4 cellular contexts compared by ENCODE assay signal in the genomic region with DNA sequence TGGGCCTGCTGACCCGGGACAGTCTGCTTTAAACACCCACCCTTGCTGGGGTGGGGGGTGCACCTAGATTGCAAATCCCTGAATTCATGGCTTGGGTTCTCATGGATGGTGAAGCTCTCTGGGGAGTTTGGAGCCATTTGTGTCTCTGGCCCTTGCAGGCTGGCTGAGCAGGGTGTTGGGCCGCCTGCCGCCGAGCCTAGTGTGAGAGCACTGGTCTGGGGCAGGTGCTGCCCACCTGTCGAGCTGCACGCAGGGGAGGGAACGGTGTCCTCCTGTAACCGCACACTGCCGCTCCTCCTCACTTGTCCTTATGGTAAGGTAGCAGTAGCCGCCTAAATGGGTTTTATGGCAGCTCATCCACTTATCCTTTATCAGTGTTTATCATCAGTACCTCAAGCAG.
TF ChIP-seq lines count a peak whose summit lies in the region.

No MANE protein-coding gene starts in this region.

TF ChIP-seq in SK-N-SH treated with all-trans-retinoic acid at 6 μM for 48 hours, 23 proteins besides CTCF, POLR2A, EP300 and RAD21:
- TF ChIP-seq ZNF70 (CRISPR knock-in tag; IDR thresholded peaks at IDR 0.05) = 0 out of 2 replicates have a peak, but pooled peaks have one; percentile 27
- no peak for TF ChIP-seq RARB (CRISPR knock-in tag; IDR thresholded peaks at IDR 0.05)
- TF ChIP-seq, protein P1, sequence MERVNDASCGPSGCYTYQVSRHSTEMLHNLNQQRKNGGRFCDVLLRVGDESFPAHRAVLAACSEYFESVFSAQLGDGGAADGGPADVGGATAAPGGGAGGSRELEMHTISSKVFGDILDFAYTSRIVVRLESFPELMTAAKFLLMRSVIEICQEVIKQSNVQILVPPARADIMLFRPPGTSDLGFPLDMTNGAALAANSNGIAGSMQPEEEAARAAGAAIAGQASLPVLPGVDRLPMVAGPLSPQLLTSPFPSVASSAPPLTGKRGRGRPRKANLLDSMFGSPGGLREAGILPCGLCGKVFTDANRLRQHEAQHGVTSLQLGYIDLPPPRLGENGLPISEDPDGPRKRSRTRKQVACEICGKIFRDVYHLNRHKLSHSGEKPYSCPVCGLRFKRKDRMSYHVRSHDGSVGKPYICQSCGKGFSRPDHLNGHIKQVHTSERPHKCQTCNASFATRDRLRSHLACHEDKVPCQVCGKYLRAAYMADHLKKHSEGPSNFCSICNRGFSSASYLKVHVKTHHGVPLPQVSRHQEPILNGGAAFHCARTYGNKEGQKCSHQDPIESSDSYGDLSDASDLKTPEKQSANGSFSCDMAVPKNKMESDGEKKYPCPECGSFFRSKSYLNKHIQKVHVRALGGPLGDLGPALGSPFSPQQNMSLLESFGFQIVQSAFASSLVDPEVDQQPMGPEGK (CRISPR knock-in tag; IDR thresholded peaks at IDR 0.05; ENCODE audit: borderline replicate concordance) = no peak
- TF ChIP-seq PPARA (CRISPR knock-in tag; IDR thresholded peaks at IDR 0.05; ENCODE audit: borderline replicate concordance) = no peak
- no peak for TF ChIP-seq ZFP3 (CRISPR knock-in tag; IDR thresholded peaks at IDR 0.05)

TF ChIP-seq in SK-N-SH, 30 proteins besides CTCF, POLR2A, EP300 and RAD21:
- TF ChIP-seq FOXM1 (IDR thresholded peaks at IDR 0.05; ENCODE audit: low read depth) (no peak), CHD2 (IDR thresholded peaks at IDR 0.05; ENCODE audit: low read length, partially characterized antibody) (no peak), NRF1 (IDR thresholded peaks at IDR 0.05; ENCODE audit: low read depth, low read length) (no peak), GABPA (IDR thresholded peaks at IDR 0.05; ENCODE audit: low read depth) (no peak), SIN3A (IDR thresholded peaks at IDR 0.05; ENCODE audit: borderline replicate concordance, low read depth, low read length) (no peak), POLR2AphosphoS5 (IDR thresholded peaks at IDR 0.05; ENCODE audit: low read depth, low read length) (no peak), SMC3 (IDR thresholded peaks at IDR 0.05; ENCODE audit: low read depth, low read length) (no peak)
- TF ChIP-seq, protein P2, sequence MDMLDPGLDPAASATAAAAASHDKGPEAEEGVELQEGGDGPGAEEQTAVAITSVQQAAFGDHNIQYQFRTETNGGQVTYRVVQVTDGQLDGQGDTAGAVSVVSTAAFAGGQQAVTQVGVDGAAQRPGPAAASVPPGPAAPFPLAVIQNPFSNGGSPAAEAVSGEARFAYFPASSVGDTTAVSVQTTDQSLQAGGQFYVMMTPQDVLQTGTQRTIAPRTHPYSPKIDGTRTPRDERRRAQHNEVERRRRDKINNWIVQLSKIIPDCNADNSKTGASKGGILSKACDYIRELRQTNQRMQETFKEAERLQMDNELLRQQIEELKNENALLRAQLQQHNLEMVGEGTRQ (IDR thresholded peaks at IDR 0.05; ENCODE audit: borderline replicate concordance, low read depth, low read length) = no peak
- TF ChIP-seq, protein P3, sequence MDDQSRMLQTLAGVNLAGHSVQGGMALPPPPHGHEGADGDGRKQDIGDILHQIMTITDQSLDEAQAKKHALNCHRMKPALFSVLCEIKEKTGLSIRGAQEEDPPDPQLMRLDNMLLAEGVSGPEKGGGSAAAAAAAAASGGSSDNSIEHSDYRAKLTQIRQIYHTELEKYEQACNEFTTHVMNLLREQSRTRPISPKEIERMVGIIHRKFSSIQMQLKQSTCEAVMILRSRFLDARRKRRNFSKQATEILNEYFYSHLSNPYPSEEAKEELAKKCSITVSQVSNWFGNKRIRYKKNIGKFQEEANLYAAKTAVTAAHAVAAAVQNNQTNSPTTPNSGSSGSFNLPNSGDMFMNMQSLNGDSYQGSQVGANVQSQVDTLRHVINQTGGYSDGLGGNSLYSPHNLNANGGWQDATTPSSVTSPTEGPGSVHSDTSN (IDR thresholded peaks at IDR 0.05) = no peak
- TF ChIP-seq, protein P4, sequence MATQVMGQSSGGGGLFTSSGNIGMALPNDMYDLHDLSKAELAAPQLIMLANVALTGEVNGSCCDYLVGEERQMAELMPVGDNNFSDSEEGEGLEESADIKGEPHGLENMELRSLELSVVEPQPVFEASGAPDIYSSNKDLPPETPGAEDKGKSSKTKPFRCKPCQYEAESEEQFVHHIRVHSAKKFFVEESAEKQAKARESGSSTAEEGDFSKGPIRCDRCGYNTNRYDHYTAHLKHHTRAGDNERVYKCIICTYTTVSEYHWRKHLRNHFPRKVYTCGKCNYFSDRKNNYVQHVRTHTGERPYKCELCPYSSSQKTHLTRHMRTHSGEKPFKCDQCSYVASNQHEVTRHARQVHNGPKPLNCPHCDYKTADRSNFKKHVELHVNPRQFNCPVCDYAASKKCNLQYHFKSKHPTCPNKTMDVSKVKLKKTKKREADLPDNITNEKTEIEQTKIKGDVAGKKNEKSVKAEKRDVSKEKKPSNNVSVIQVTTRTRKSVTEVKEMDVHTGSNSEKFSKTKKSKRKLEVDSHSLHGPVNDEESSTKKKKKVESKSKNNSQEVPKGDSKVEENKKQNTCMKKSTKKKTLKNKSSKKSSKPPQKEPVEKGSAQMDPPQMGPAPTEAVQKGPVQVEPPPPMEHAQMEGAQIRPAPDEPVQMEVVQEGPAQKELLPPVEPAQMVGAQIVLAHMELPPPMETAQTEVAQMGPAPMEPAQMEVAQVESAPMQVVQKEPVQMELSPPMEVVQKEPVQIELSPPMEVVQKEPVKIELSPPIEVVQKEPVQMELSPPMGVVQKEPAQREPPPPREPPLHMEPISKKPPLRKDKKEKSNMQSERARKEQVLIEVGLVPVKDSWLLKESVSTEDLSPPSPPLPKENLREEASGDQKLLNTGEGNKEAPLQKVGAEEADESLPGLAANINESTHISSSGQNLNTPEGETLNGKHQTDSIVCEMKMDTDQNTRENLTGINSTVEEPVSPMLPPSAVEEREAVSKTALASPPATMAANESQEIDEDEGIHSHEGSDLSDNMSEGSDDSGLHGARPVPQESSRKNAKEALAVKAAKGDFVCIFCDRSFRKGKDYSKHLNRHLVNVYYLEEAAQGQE (IDR thresholded peaks at IDR 0.05; ENCODE audit: low read depth, low read length) = no peak
TF ChIP-seq in SK-N-SH: peak in this region for 0.

TF ChIP-seq in GM23338, 12 proteins besides CTCF, POLR2A, EP300 and RAD21 (continues in another document):
- TF ChIP-seq, protein P5, sequence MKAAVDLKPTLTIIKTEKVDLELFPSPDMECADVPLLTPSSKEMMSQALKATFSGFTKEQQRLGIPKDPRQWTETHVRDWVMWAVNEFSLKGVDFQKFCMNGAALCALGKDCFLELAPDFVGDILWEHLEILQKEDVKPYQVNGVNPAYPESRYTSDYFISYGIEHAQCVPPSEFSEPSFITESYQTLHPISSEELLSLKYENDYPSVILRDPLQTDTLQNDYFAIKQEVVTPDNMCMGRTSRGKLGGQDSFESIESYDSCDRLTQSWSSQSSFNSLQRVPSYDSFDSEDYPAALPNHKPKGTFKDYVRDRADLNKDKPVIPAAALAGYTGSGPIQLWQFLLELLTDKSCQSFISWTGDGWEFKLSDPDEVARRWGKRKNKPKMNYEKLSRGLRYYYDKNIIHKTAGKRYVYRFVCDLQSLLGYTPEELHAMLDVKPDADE (IDR thresholded peaks at IDR 0.05) = no peak
- TF ChIP-seq JUNB (IDR thresholded peaks at IDR 0.05; ENCODE audit: unreplicated experiment) (no peak), ZNF114 (CRISPR knock-in tag; IDR thresholded peaks at IDR 0.05) (no peak)

TF ChIP-seq in K562, 482 proteins besides CTCF, POLR2A, EP300 and RAD21:
- TF ChIP-seq ZZZ3 (IDR thresholded peaks at IDR 0.05) (no peak), POLR2AphosphoS5 (IDR thresholded peaks at IDR 0.05; ENCODE audit: control insufficient read depth, insufficient read depth, low read depth, low read length) (peak; percentile 35; the same call in 1 of the 2 replicates), GATAD2B (IDR thresholded peaks at IDR 0.05; ENCODE audit: borderline replicate concordance) (no peak), POLR2G (IDR thresholded peaks at IDR 0.05; ENCODE audit: low read depth, low read length) (peak; percentile 65), RBM22 (IDR thresholded peaks at IDR 0.05; ENCODE audit: low read depth, low read length, poor library complexity, severe bottlenecking) (peak; percentile 80)
- TF ChIP-seq, protein P6, sequence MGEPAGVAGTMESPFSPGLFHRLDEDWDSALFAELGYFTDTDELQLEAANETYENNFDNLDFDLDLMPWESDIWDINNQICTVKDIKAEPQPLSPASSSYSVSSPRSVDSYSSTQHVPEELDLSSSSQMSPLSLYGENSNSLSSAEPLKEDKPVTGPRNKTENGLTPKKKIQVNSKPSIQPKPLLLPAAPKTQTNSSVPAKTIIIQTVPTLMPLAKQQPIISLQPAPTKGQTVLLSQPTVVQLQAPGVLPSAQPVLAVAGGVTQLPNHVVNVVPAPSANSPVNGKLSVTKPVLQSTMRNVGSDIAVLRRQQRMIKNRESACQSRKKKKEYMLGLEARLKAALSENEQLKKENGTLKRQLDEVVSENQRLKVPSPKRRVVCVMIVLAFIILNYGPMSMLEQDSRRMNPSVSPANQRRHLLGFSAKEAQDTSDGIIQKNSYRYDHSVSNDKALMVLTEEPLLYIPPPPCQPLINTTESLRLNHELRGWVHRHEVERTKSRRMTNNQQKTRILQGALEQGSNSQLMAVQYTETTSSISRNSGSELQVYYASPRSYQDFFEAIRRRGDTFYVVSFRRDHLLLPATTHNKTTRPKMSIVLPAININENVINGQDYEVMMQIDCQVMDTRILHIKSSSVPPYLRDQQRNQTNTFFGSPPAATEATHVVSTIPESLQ (CRISPR knock-in tag; IDR thresholded peaks at IDR 0.05) = no peak
